ENCODE assay signal across 9 cellular contexts in genomic region chr1:19435851-19436465, GRCh38. TPM values are rescaled to one million over a fixed set of nuclear protein-coding genes. Genes with fewer than 3 reads are reported as not detected.
A peak's percentile ranks its signal among the peaks of the same experiment; 100 is the strongest.
DNase-seq lines count a peak whose midpoint lies in the region; ATAC-seq and TF ChIP-seq lines count a peak whose summit lies in the region.
"Had no signal": no experiment of that assay in that cellular context is flagged by ENCODE, and none has a peak within 500 bp of the region (broad histone marks: within the 10 kb centered on the region; RNA-seq: fewer than 3 reads in every experiment).

No MANE protein-coding gene starts in this region.

- DNase-seq in activated CD4-positive, alpha-beta T cell treated with anti-CD3 and anti-CD28 coated beads for 4 hours: peak; percentile 29 to 33
- no peak for DNase-seq in activated CD4-positive, alpha-beta T cell treated with anti-CD3 and anti-CD28 coated beads for 1 hour
- DNase-seq in astrocyte of the hippocampus (ENCODE audit: low read depth, low spot score) (peak; percentile 71), lower lobe of right lung (no peak), testis (no peak), NCI-H345 (lab: John Stamatoyannopoulos, UW) (no peak), foreskin keratinocyte (no peak)

- H3K27me3 ChIP-seq in lower lobe of right lung (ENCODE audit: low read depth): no peaks in the 10 kb centered on the region
- H3K27me3 ChIP-seq in testis: no peaks in the 10 kb centered on the region
- no peaks in the 10 kb centered on the region for H3K27me3 ChIP-seq in foreskin keratinocyte
- H3K27me3 ChIP-seq: BLaER1 had no signal

- H3K9me3 ChIP-seq in lower lobe of right lung (no peaks in the 10 kb centered on the region), testis (no peaks in the 10 kb centered on the region)
- H3K9me3 ChIP-seq: BLaER1 had no signal

- no peak for ATAC-seq in lower lobe of right lung
- no peak for ATAC-seq in GM19455 (IDR thresholded peaks at IDR 0.05; ENCODE audit: unreplicated experiment)
- ATAC-seq in foreskin keratinocyte: no peak

- TF ChIP-seq POLR2A in testis (IDR thresholded peaks at IDR 0.05): no peak

- intact Hi-C loops in lower lobe of right lung (cut with DNase I) (no loop called here), testis (cut with DNase I; ENCODE audit: low total_unique reads) (no loop called here)

- H3K36me3 ChIP-seq in lower lobe of right lung (no peaks in the 10 kb centered on the region), testis (ENCODE audit: low read depth, missing control alignments) (no peaks in the 10 kb centered on the region)

- H3K4me1 ChIP-seq in lower lobe of right lung (peaks cover 87% of the 10 kb centered on the region), testis (peaks cover 82% of the 10 kb centered on the region), foreskin keratinocyte (peaks cover 33% of the 10 kb centered on the region)

- 63 to 75% methylated on average over 13 of the region's 13 CpGs for WGBS in testis, 2 donors

- H3K4me3 ChIP-seq in lower lobe of right lung (no peak overlapping the region), testis (no peak overlapping the region)
- H3K4me3 ChIP-seq: BLaER1 had no signal

- TF ChIP-seq CTCF in lower lobe of right lung (IDR thresholded peaks at IDR 0.05): no peak
- TF ChIP-seq CTCF in testis (IDR thresholded peaks at IDR 0.05): no peak
- TF ChIP-seq CTCF in foreskin keratinocyte (conservative IDR thresholded peaks at IDR 0.05): no peak

- peak overlapping the region; percentile 82 for H3K27ac ChIP-seq in lower lobe of right lung
- H3K27ac ChIP-seq in testis: peak overlapping the region; percentile 92 to 94
- no peak overlapping the region for H3K27ac ChIP-seq in foreskin keratinocyte
- H3K27ac ChIP-seq: BLaER1 had no signal

RNA-seq across cellular contexts. Expression of gene CAPZB, which starts 49.4 kb away (rescaled TPM):
- total RNA-seq in lower lobe of right lung (236 TPM), testis (100 to 1,000 TPM; 147 to 207 TPM), foreskin keratinocyte (181 and 196 TPM in 2 replicates)
- polyA plus RNA-seq in testis (ENCODE audit: insufficient read depth, low read depth, low replicate concordance) (502 TPM), foreskin keratinocyte (285 and 303 TPM in 2 replicates)

Comparison
In these comparisons a context has a peak if more than half of its experiments do, and no peak if none do; other contexts are left out.
1. DNase-seq: peak in activated CD4-positive, alpha-beta T cell treated with anti-CD3 and anti-CD28 coated beads for 4 hours (2 of 2) and astrocyte of the hippocampus (single experiment); none in activated CD4-positive, alpha-beta T cell treated with anti-CD3 and anti-CD28 coated beads for 1 hour (single experiment), lower lobe of right lung (single experiment), testis (single experiment), NCI-H345 (single experiment) and foreskin keratinocyte (0 of 2).